1 cellular context compared by ENCODE assay signal in genomic region chr11:66619080-66619554, GRCh38.
TF ChIP-seq lines count a peak whose summit lies in the region.

No MANE protein-coding gene starts in this region.

TF ChIP-seq in A549, 52 proteins besides CTCF, POLR2A, EP300 and RAD21 (continued from another document):
- TF ChIP-seq ATOH8 (CRISPR knock-in tag; IDR thresholded peaks at IDR 0.05; ENCODE audit: low read depth) = no peak
- TF ChIP-seq ELK1 (IDR thresholded peaks at IDR 0.05; ENCODE audit: low read depth, low read length) = no peak
- TF ChIP-seq HEYL (CRISPR knock-in tag; IDR thresholded peaks at IDR 0.05) = no peak
- no peak for TF ChIP-seq ESRRA (IDR thresholded peaks at IDR 0.05; ENCODE audit: borderline replicate concordance, low read length)
